14 cellular contexts compared by ENCODE assay signal in the genomic region with DNA sequence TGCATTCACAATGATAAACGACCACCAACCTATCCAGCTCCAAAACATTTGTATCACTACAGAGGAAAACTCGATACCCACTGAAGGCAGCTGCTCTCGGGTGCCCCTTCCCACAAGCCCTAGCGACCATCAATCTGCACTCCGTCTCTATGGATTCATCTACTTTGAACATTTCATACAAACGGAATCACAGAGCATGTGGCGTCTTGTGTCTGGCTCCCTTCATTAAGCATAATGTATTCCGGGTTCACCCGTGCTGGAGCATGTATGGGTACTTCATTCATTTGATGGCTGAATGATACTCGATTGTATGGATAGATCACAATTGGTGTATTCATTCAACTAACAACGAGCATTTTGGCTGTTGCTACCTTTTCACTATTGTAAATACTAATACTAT.
A peak's percentile ranks its signal among the peaks of the same experiment; 100 is the strongest.
DNase-seq lines count a peak whose midpoint lies in the region; FAIRE-seq and TF ChIP-seq lines count a peak whose summit lies in the region.
"Had no signal": no experiment of that assay in that cellular context is flagged by ENCODE, and none has a peak within 500 bp of the region (broad histone marks: within the 10 kb centered on the region; RNA-seq: fewer than 3 reads in every experiment).

No MANE protein-coding gene starts in this region.

- peak; percentile 51 for DNase-seq in NCI-H345 (lab: John Stamatoyannopoulos, UW)
- DNase-seq in NCI-H345 treated with DMSO at 0.1 percent for 48 hours (lab: John Stamatoyannopoulos, UW; ENCODE audit: unreplicated experiment) = no peak
- DNase-seq in NCI-H526 (lab: John Stamatoyannopoulos, UW) = peak; percentile 77 to 85
- DNase-seq in bronchial epithelial cell (ENCODE audit: low read depth) = peak; percentile 59
- DNase-seq in suprapubic skin (ENCODE audit: low spot score in 2 of 2) = no peak
- no peak for DNase-seq in caudate nucleus (lab: John Stamatoyannopoulos, UW)
- DNase-seq in DMS 273 treated with DMSO at 0.1 percent for 48 hours (lab: John Stamatoyannopoulos, UW) = no peak
- DNase-seq: ACHN; CD8-positive, alpha-beta T cell; H9; Karpas-422; NCI-H2107 had no signal

- WGBS in suprapubic skin = 56% methylated on average over 11 of the region's 11 CpGs

- no peak overlapping the region for H3K4me3 ChIP-seq in bronchial epithelial cell (ENCODE audit: low read depth, low read length)
- no peak overlapping the region for H3K4me3 ChIP-seq in suprapubic skin

- H3K27ac ChIP-seq in suprapubic skin = peak overlapping the region; percentile 71
- H3K27ac ChIP-seq in caudate nucleus (ENCODE audit: low read depth, low read length) = no peak overlapping the region
- H3K27ac ChIP-seq: RWPE1 had no signal

- FAIRE-seq in bronchial epithelial cell (lab: Jason Lieb, UNC) = no peak
- FAIRE-seq: GM18507 had no signal

- H3K27me3 ChIP-seq in bronchial epithelial cell (ENCODE audit: control insufficient read depth, insufficient read depth, low read length) = no peaks in the 10 kb centered on the region
- no peaks in the 10 kb centered on the region for H3K27me3 ChIP-seq in suprapubic skin

- TF ChIP-seq EP300 in suprapubic skin (IDR thresholded peaks at IDR 0.05) = no peak

- H3K9me3 ChIP-seq in suprapubic skin = no peaks in the 10 kb centered on the region

- no peak for TF ChIP-seq POLR2A in suprapubic skin (IDR thresholded peaks at IDR 0.05)

- TF ChIP-seq CTCF in bronchial epithelial cell (IDR thresholded peaks at IDR 0.05; ENCODE audit: insufficient read depth, low read length, severe bottlenecking) (no peak), suprapubic skin (IDR thresholded peaks at IDR 0.05) (no peak)

- H3K4me1 ChIP-seq in suprapubic skin = peaks cover 5% of the 10 kb centered on the region

- H3K36me3 ChIP-seq in bronchial epithelial cell (ENCODE audit: control insufficient read depth, insufficient read depth, low read length) (no peaks in the 10 kb centered on the region), suprapubic skin (no peaks in the 10 kb centered on the region)

Comparison
In these comparisons a context has a peak if more than half of its experiments do, and no peak if none do; other contexts are left out.
1. DNase-seq: peak in NCI-H345 (single experiment), NCI-H526 (2 of 2) and bronchial epithelial cell (single experiment); none in NCI-H345 treated with DMSO at 0.1 percent for 48 hours (single experiment), suprapubic skin (0 of 2), caudate nucleus (0 of 61) and DMS 273 treated with DMSO at 0.1 percent for 48 hours (single experiment).